ENCODE assay signal across 19 cellular contexts in the genomic region with DNA sequence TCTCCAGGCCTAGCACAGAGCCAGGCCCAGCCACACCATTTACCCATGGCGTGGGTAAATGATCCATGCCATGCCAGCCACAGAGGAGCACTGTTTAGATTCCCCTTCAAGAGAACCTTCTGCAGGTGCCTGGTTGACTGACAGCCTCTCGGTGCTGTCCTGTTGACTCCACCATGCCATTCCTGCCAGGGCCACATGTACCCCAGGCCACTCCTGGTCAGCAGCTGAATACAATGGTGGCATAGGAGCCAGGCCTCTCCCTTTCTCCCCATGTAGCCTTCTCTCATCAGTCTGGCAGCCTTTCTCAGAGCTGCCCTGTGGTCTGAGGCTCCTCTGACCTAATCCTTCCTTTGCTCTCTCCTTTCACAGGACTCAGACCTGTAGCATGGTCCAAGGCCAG.
"Had no signal": no experiment of that assay in that cellular context is flagged by ENCODE, and none has a peak within 500 bp of the region (broad histone marks: within the 10 kb centered on the region; RNA-seq: fewer than 3 reads in every experiment).

No MANE protein-coding gene starts in this region.

- H3K9ac ChIP-seq: KMS-11 had no signal

- H3K4me1 ChIP-seq: SJSA1 had no signal

- H3K4me1 Mint-ChIP-seq: IgD-negative memory B cell had no signal

- DNase-seq: MM.1S, NCI-H1092 treated with DMSO at 0.1 percent for 48 hours, NCI-H1436, NCI-H187, NCI-H2029, NCI-H2171 treated with DMSO at 0.1 percent for 48 hours, NCI-H345, NCI-H524, NCI-H69, NCI-H774, Right ventricle myocardium superior, RPMI8226, SIG-M5 had no signal

- FAIRE-seq: K562, RCC 7860 had no signal

- H3K36me3 ChIP-seq: SJSA1 had no signal

- H3K4me2 ChIP-seq: KMS-11 had no signal

- H3K4me3 Mint-ChIP-seq: IgD-negative memory B cell had no signal

- H3K4me3 ChIP-seq: K562, SJSA1, SK-N-MC had no signal

- H3K27ac ChIP-seq: KMS-11, SJSA1, SK-N-MC had no signal

- ATAC-seq: K562 had no signal

- H3K27me3 ChIP-seq: SJSA1 had no signal
